In genomic region chr2:26585100-26585499, GRCh38 we compare ENCODE assay signal across 35 cellular contexts. TPM values are rescaled to one million over a fixed set of nuclear protein-coding genes. Genes with fewer than 3 reads are reported as not detected.
DNase-seq lines count a peak whose midpoint lies in the region; ATAC-seq lines count a peak whose summit lies in the region.
"Had no signal": no experiment of that assay in that cellular context is flagged by ENCODE, and none has a peak within 500 bp of the region (broad histone marks: within the 10 kb centered on the region; RNA-seq: fewer than 3 reads in every experiment).

No MANE protein-coding gene starts in this region.

- no peak overlapping the region for H4K91ac ChIP-seq in neuronal stem cell (ENCODE audit: low read depth, low read length, poor library complexity)

- H2AFZ ChIP-seq in neuronal stem cell (ENCODE audit: low read length): no peak overlapping the region

- H3K4me2 ChIP-seq in neuronal stem cell (ENCODE audit: insufficient read depth, low read length, poor library complexity, severe bottlenecking): no peak overlapping the region

- no peaks in the 10 kb centered on the region for H3K4me1 ChIP-seq in neuronal stem cell (ENCODE audit: control insufficient read depth in 2 of 2, insufficient read depth in 1 of 2, low read depth in 1 of 2, low read length in 2 of 2)
- no peaks in the 10 kb centered on the region for H3K4me1 ChIP-seq in aorta (ENCODE audit: control insufficient read depth in 1 of 2, insufficient read depth in 2 of 2, low read length in 2 of 2)
- H3K4me1 ChIP-seq: adrenal gland, body of pancreas, esophagus squamous epithelium, foreskin keratinocyte, heart left ventricle, lower lobe of right lung had no signal

- WGBS in neuronal stem cell (ENCODE audit: extremely low coverage in 2 of 2, insufficient read length in 2 of 2, insufficient replicate concordance in 1 of 2), 2 donors: no CpG with 5 or more reads among the region's 8 CpGs
- 80 to 88% methylated on average over 8 of the region's 8 CpGs for WGBS in aorta, 2 donors

- no peak overlapping the region for H3K27ac ChIP-seq in neuronal stem cell (replicated peaks; ENCODE audit: low read length)
- H3K27ac ChIP-seq in aorta (ENCODE audit: low read depth in 1 of 2, low read length in 2 of 2): no peak overlapping the region
- H3K27ac ChIP-seq: adrenal gland, body of pancreas, C4-2B, dorsolateral prefrontal cortex, esophagus squamous epithelium, foreskin keratinocyte, heart left ventricle, lower lobe of right lung, skin epidermis had no signal

- H3K36me3 ChIP-seq in neuronal stem cell (replicated peaks in 1 of 2; ENCODE audit: control insufficient read depth in 2 of 2, insufficient read depth in 2 of 2, low read length in 2 of 2) (no peaks in the 10 kb centered on the region), aorta (ENCODE audit: control insufficient read depth in 1 of 2, insufficient read depth in 2 of 2, low read length in 1 of 2) (no peaks in the 10 kb centered on the region)
- H3K36me3 ChIP-seq: adrenal gland, esophagus squamous epithelium, heart left ventricle, lower lobe of right lung had no signal

- H3K27me3 ChIP-seq in neuronal stem cell (ENCODE audit: control insufficient read depth in 3 of 3, insufficient read depth in 3 of 3, low read depth in 1 of 3, low read length in 3 of 3) (peaks cover 0 to 59% (median 2%) of the 10 kb centered on the region in 3 experiments), aorta (ENCODE audit: control insufficient read depth in 1 of 2, insufficient read depth in 2 of 2, low read length in 1 of 2) (no peaks in the 10 kb centered on the region)
- H3K27me3 ChIP-seq: adrenal gland, body of pancreas had no signal

- H2BK5ac ChIP-seq in neuronal stem cell (ENCODE audit: low read length): no peak overlapping the region

- H3K9me3 ChIP-seq in neuronal stem cell (replicated peaks in 1 of 2; ENCODE audit: control insufficient read depth in 2 of 2, insufficient read depth in 1 of 2, low read depth in 1 of 2, low read length in 2 of 2) (no peaks in the 10 kb centered on the region), aorta (ENCODE audit: control insufficient read depth, low read length) (no peaks in the 10 kb centered on the region)
- H3K9me3 ChIP-seq: adrenal gland, body of pancreas, esophagus squamous epithelium, heart left ventricle, lower lobe of right lung had no signal

- H2BK15ac ChIP-seq in neuronal stem cell (ENCODE audit: low read length): no peak overlapping the region

- peak overlapping the region; percentile 19 for H2BK120ac ChIP-seq in neuronal stem cell (ENCODE audit: low read depth, low read length)

- ATAC-seq in Right ventricle myocardium superior (ENCODE audit: poor library complexity) (no peak), left ventricle myocardium superior (no peak), aorta (ENCODE audit: low FRiP score) (no peak), GM19452 (IDR thresholded peaks at IDR 0.05; ENCODE audit: unreplicated experiment) (no peak)
- ATAC-seq: body of pancreas; foreskin keratinocyte; heart left ventricle; lower lobe of right lung; natural killer cell; stimulated activated naive B cell treated with anti-CD40 and anti-IgM and Interleukin-4, amounts not matched to agents 10 μg/mL and 1 μg/mL and 100 μg/mL, for 72 hours had no signal

- H3K79me1 ChIP-seq in neuronal stem cell (ENCODE audit: low read depth, low read length): no peaks in the 10 kb centered on the region

- no peak overlapping the region for H2BK12ac ChIP-seq in neuronal stem cell (ENCODE audit: low read length)

- no peak overlapping the region for H3K4ac ChIP-seq in neuronal stem cell (ENCODE audit: low read length)

- intact Hi-C loops in Right ventricle myocardium superior (cut with DNase I): no loop called here
- intact Hi-C loops in left ventricle myocardium superior (cut with micrococcal nuclease): no loop called here
- intact Hi-C loops in aorta (cut with DNase I): no loop called here

- H3K23ac ChIP-seq in neuronal stem cell (ENCODE audit: low read depth, low read length, poor library complexity): peak overlapping the region; percentile 29

- H3K14ac ChIP-seq in neuronal stem cell (ENCODE audit: low read length): no peak overlapping the region

- H4K8ac ChIP-seq in neuronal stem cell (ENCODE audit: low read depth, low read length): peak overlapping the region; percentile 6

- peak overlapping the region; percentile 81 for H2AK5ac ChIP-seq in neuronal stem cell (ENCODE audit: low read depth, low read length)

- peak; percentile 26 for DNase-seq in Right ventricle myocardium superior
- no peak for DNase-seq in left ventricle myocardium superior
- DNase-seq in NCI-H69 (lab: John Stamatoyannopoulos, UW): peak; percentile 36
- DNase-seq in neuronal stem cell (ENCODE audit: low spot score): no peak
- peak; percentile 12 to 54 for DNase-seq in aorta
- DNase-seq in iPS-NIHi7 (ENCODE audit: extremely low spot score): no peak
- DNase-seq: activated CD4-positive, alpha-beta T cell treated with anti-CD3 and anti-CD28 coated beads for 4 hours; activated naive CD4-positive, alpha-beta T cell treated with Interleukin-2 at 50 U/mL for 16 hours; activated T-cell treated with anti-CD3 and anti-CD28 coated beads, Interleukin-2, amount 50 U/mL, for 48 hours; adrenal gland; body of pancreas; cerebellar nuclear complex; DND-41; esophagus squamous epithelium; foreskin keratinocyte; heart left ventricle; kidney glomerular epithelial cell; lower lobe of right lung; natural killer cell; NCI-H187; NCI-H2171 treated with DMSO at 0.1 percent for 48 hours; NCI-H524 treated with DMSO at 0.1 percent for 48 hours; NK-92 treated with Interleukin-12 subunit alpha and Interleukin-12 subunit beta, amount 100 ng/mL, for 24 hours; occipital lobe; stimulated activated naive B cell treated with anti-CD40 and anti-IgM and Interleukin-4, amounts not matched to agents 10 μg/mL and 1 μg/mL and 100 μg/mL, for 72 hours; substantia nigra; trophoblast cell had no signal

- H3K4me3 ChIP-seq in neuronal stem cell (ENCODE audit: low read length in 2 of 2) (no peak overlapping the region), aorta (ENCODE audit: low read length in 2 of 2) (no peak overlapping the region)
- H3K4me3 ChIP-seq: adrenal gland, body of pancreas, dorsolateral prefrontal cortex, esophagus squamous epithelium, heart left ventricle, lower lobe of right lung, skin epidermis had no signal

- H3K18ac ChIP-seq in neuronal stem cell (ENCODE audit: low read length): peak overlapping the region; percentile 87

- H3K9ac ChIP-seq in neuronal stem cell (ENCODE audit: low read depth, low read length, poor library complexity): no peak overlapping the region

RNA-seq across cellular contexts. Expression of gene CIB4, which starts 56.1 kb away (rescaled TPM):
- total RNA-seq in Right ventricle myocardium superior: not detected
- total RNA-seq in left ventricle myocardium superior: not detected
- polyA plus RNA-seq in neuronal stem cell (2013, experiment 1 of 2): not detected
- polyA plus RNA-seq in neuronal stem cell (2013, experiment 2 of 2): not detected
- under 1 TPM in 1 of 2 donors, not detected in 1; 0.60 TPM for total RNA-seq in aorta
- polyA plus RNA-seq in aorta: not detected
- total RNA-seq: activated CD8-positive, alpha-beta memory T cell treated with anti-CD3 and anti-CD28 coated beads for 36 hours; body of pancreas; foreskin keratinocyte; heart left ventricle; HT1080; lower lobe of right lung; mononuclear cell; natural killer cell; occipital lobe; T-helper 2 cell treated with Interferon-gamma antibody and Interleukin-4, amounts not matched to agents 100 ng/mL and 5 ng/mL, for 36 hours had no signal
- polyA plus RNA-seq: foreskin keratinocyte, heart left ventricle had no signal

Comparison
In these comparisons a context has a peak if more than half of its experiments do, and no peak if none do; other contexts are left out.
1. DNase-seq: peak in Right ventricle myocardium superior (single experiment), NCI-H69 (single experiment) and aorta (2 of 2); none in left ventricle myocardium superior (single experiment), neuronal stem cell (single experiment) and iPS-NIHi7 (single experiment).